34 cellular contexts compared by ENCODE assay signal in the genomic region with DNA sequence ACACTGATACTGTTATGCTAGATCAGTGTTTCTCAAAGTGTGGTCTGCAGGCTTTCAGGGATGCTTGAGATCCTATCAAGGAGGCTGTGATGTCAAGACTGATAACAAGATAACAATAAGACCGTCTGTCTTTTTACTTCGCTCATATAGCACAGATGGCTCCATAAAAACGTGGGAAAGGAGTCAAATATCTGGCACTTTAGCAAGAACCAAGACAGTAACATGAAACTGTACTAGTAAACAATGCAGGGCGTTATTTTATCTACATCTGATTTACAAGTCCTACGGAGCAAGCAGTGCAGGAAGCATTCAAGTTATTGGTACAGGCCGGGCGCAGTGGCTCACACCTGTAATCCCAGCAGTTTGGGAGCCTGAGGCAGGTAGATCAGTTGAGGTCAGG. TPM values are rescaled to one million over a fixed set of nuclear protein-coding genes. Genes with fewer than 3 reads are reported as not detected.
"Had no signal": no experiment of that assay in that cellular context is flagged by ENCODE, and none has a peak within 500 bp of the region (broad histone marks: within the 10 kb centered on the region; RNA-seq: fewer than 3 reads in every experiment).

No MANE protein-coding gene starts in this region.

- H3K4me1 ChIP-seq: adrenal gland, breast epithelium, Peyer's patch, SJSA1 had no signal

- H3K4me1 Mint-ChIP-seq: activated CD4-positive, alpha-beta T cell treated with anti-CD3 and anti-CD28 coated beads for 36 hours; activated CD4-positive, alpha-beta T cell treated with anti-CD3 and anti-CD28 coated beads, Interleukin-2, amount 10 ng/mL, durations not matched to agents 7 days and 5 days; activated naive CD4-positive, alpha-beta T cell treated with anti-CD3 and anti-CD28 coated beads, Interleukin-2, amount 50 U/mL, for 24 hours had no signal

- H3K9me3 ChIP-seq: adrenal gland, body of pancreas, Peyer's patch, SJSA1, SK-N-SH had no signal

- DNase-seq: activated CD4-positive, alpha-beta T cell treated with anti-CD3 and anti-CD28 coated beads for 36 hours; activated CD4-positive, alpha-beta T cell treated with anti-CD3 and anti-CD28 coated beads, Interleukin-2, amount 10 ng/mL, durations not matched to agents 7 days and 5 days; activated CD4-positive, alpha-beta T cell treated with anti-CD3 and anti-CD28 coated beads, Interleukin-2, amount 50 U/mL, for 48 hours; activated CD8-positive, alpha-beta T cell treated with anti-CD3 and anti-CD28 coated beads, Interleukin-2, amount 10 ng/mL, durations not matched to agents 7 days and 5 days; activated gamma-delta T cell; activated naive CD4-positive, alpha-beta T cell treated with Interleukin-2 at 50 U/mL for 16 hours; activated T-cell treated with anti-CD3 and anti-CD28 coated beads, Interleukin-2, amount 50 U/mL, for 24 hours; adrenal gland; body of pancreas; NCI-H1105; NCI-H1417 treated with DMSO at 0.1 percent for 48 hours; NCI-H187 treated with DMSO at 0.1 percent for 48 hours; NCI-H2081; NCI-H2227 treated with DMSO at 0.1 percent for 48 hours; NCI-H446; NCI-H524; NCI-H69; NK-92 treated with Interleukin-12 subunit alpha and Interleukin-12 subunit beta, amount 100 ng/mL, for 24 hours; PC-3; Peyer's patch; RPMI8226; SHP77 treated with DMSO at 0.1 percent for 48 hours; SK-N-SH had no signal

- H3K9ac ChIP-seq: SK-N-SH had no signal

- H3K36me3 Mint-ChIP-seq: activated naive CD4-positive, alpha-beta T cell treated with anti-CD3 and anti-CD28 coated beads, Interleukin-2, amount 50 U/mL, for 24 hours had no signal

- H3K27me3 ChIP-seq: adrenal gland, body of pancreas, breast epithelium, Peyer's patch, SJSA1 had no signal

- H3K27ac ChIP-seq: adrenal gland, body of pancreas, breast epithelium, Peyer's patch, SJSA1 had no signal

- ATAC-seq: activated CD4-positive, alpha-beta T cell treated with anti-CD3 and anti-CD28 coated beads for 36 hours; activated CD4-positive, CD25-positive, alpha-beta regulatory T cell treated with anti-CD3 and anti-CD28 coated beads, Interleukin-2, amount 50 U/mL, for 24 hours; activated CD8-positive, alpha-beta T cell treated with anti-CD3 and anti-CD28 coated beads, Interleukin-2, amount 10 ng/mL, durations not matched to agents 7 days and 5 days; body of pancreas; PC-3; WTC11 had no signal

- H3K4me3 ChIP-seq: adrenal gland, body of pancreas, breast epithelium, Peyer's patch, SJSA1 had no signal

- H3K9me3 Mint-ChIP-seq: activated CD4-positive, alpha-beta T cell treated with anti-CD3 and anti-CD28 coated beads, Interleukin-2, amount 10 ng/mL, durations not matched to agents 7 days and 5 days; activated naive CD4-positive, alpha-beta T cell treated with anti-CD3 and anti-CD28 coated beads, Interleukin-2, amount 50 U/mL, for 24 hours; activated T-helper 2 cell treated with anti-CD3 and anti-CD28 coated beads, Interferon-gamma antibody, Interleukin-2, Interleukin-4, amounts not matched to agents 10 μg/mL and 5 μg/mL and 100 μg/mL, durations not matched to agents 14 hours and 24 hours and 36 hours; T-helper 1 cell treated with Interleukin-12 subunit alpha and Interleukin-12 subunit beta and Interleukin-4 antibody, amounts not matched to agents 30 μg/mL and 1 μg/mL, for 36 hours; T-helper 2 cell treated with Interferon-gamma antibody and Interleukin-4, amounts not matched to agents 5 μg/mL and 100 μg/mL, for 36 hours had no signal

- H3K27ac Mint-ChIP-seq: activated CD4-positive, alpha-beta T cell treated with anti-CD3 and anti-CD28 coated beads for 36 hours; activated CD4-positive, alpha-beta T cell treated with anti-CD3 and anti-CD28 coated beads, Interleukin-2, amount 10 ng/mL, durations not matched to agents 7 days and 5 days; activated CD8-positive, alpha-beta T cell treated with anti-CD3 and anti-CD28 coated beads, Interleukin-2, amount 10 ng/mL, durations not matched to agents 7 days and 5 days; activated naive CD4-positive, alpha-beta T cell treated with anti-CD3 and anti-CD28 coated beads, Interleukin-2, amount 50 U/mL, for 24 hours; activated T-cell treated with anti-CD3 and anti-CD28 coated beads, Interleukin-2, amount 50 U/mL, for 24 hours; activated T-helper 2 cell treated with anti-CD3 and anti-CD28 coated beads, Interferon-gamma antibody, Interleukin-2, Interleukin-4, amounts not matched to agents 10 μg/mL and 5 μg/mL and 100 μg/mL, durations not matched to agents 14 hours and 24 hours and 36 hours; T-helper 1 cell treated with Interleukin-12 subunit alpha and Interleukin-12 subunit beta and Interleukin-4 antibody, amounts not matched to agents 30 μg/mL and 1 μg/mL, for 36 hours; T-helper 2 cell treated with Interferon-gamma antibody and Interleukin-4, amounts not matched to agents 5 μg/mL and 100 μg/mL, for 36 hours; WTC11 had no signal

- H3K4me2 ChIP-seq: SK-N-SH had no signal

- H3K4me3 Mint-ChIP-seq: activated CD4-positive, alpha-beta T cell treated with anti-CD3 and anti-CD28 coated beads for 36 hours; activated CD4-positive, alpha-beta T cell treated with anti-CD3 and anti-CD28 coated beads, Interleukin-2, amount 10 ng/mL, durations not matched to agents 7 days and 5 days; activated CD8-positive, alpha-beta T cell treated with anti-CD3 and anti-CD28 coated beads, Interleukin-2, amount 10 ng/mL, durations not matched to agents 7 days and 5 days; activated naive CD4-positive, alpha-beta T cell treated with anti-CD3 and anti-CD28 coated beads, Interleukin-2, amount 50 U/mL, for 24 hours; activated T-cell treated with anti-CD3 and anti-CD28 coated beads, Interleukin-2, amount 50 U/mL, for 24 hours; T-helper 1 cell treated with Interleukin-12 subunit alpha and Interleukin-12 subunit beta and Interleukin-4 antibody, amounts not matched to agents 30 μg/mL and 1 μg/mL, for 36 hours; T-helper 2 cell treated with Interferon-gamma antibody and Interleukin-4, amounts not matched to agents 5 μg/mL and 100 μg/mL, for 36 hours; WTC11 had no signal

- H3K36me3 ChIP-seq: adrenal gland, breast epithelium, Peyer's patch, SJSA1 had no signal

RNA-seq across cellular contexts. Expression of a gene that starts 3.6 kb away (rescaled TPM):
- total RNA-seq: activated CD4-positive, alpha-beta T cell treated with anti-CD3 and anti-CD28 coated beads for 36 hours; activated CD4-positive, alpha-beta T cell treated with anti-CD3 and anti-CD28 coated beads, Interleukin-2, amount 10 ng/mL, durations not matched to agents 7 days and 5 days; activated CD8-positive, alpha-beta T cell treated with anti-CD3 and anti-CD28 coated beads, Interleukin-2, amount 10 ng/mL, durations not matched to agents 7 days and 5 days; activated T-helper 2 cell treated with anti-CD3 and anti-CD28 coated beads, Interferon-gamma antibody, Interleukin-2, Interleukin-4, amounts not matched to agents 10 μg/mL and 5 μg/mL and 100 μg/mL, durations not matched to agents 14 hours and 24 hours and 36 hours; body of pancreas; breast epithelium; cardiac septum; MCF 10A; SJSA1; WTC11 had no signal
- polyA plus RNA-seq: SK-N-SH had no signal

RNA-seq across cellular contexts. Expression of a gene that starts 14.0 kb away (rescaled TPM):
- total RNA-seq: activated CD4-positive, alpha-beta T cell treated with anti-CD3 and anti-CD28 coated beads for 36 hours; activated CD4-positive, alpha-beta T cell treated with anti-CD3 and anti-CD28 coated beads, Interleukin-2, amount 10 ng/mL, durations not matched to agents 7 days and 5 days; activated CD8-positive, alpha-beta T cell treated with anti-CD3 and anti-CD28 coated beads, Interleukin-2, amount 10 ng/mL, durations not matched to agents 7 days and 5 days; activated T-helper 2 cell treated with anti-CD3 and anti-CD28 coated beads, Interferon-gamma antibody, Interleukin-2, Interleukin-4, amounts not matched to agents 10 μg/mL and 5 μg/mL and 100 μg/mL, durations not matched to agents 14 hours and 24 hours and 36 hours; adrenal gland; astrocyte; body of pancreas; breast epithelium; cardiac septum; MCF 10A; PC-3; Peyer's patch; SJSA1; WTC11 had no signal
- polyA plus RNA-seq: adrenal gland, SK-N-SH had no signal

RNA-seq across cellular contexts. Expression of a gene that starts 27.5 kb away (rescaled TPM):
- total RNA-seq: activated CD4-positive, alpha-beta T cell treated with anti-CD3 and anti-CD28 coated beads for 36 hours; activated CD4-positive, alpha-beta T cell treated with anti-CD3 and anti-CD28 coated beads, Interleukin-2, amount 10 ng/mL, durations not matched to agents 7 days and 5 days; activated CD8-positive, alpha-beta T cell treated with anti-CD3 and anti-CD28 coated beads, Interleukin-2, amount 10 ng/mL, durations not matched to agents 7 days and 5 days; activated T-helper 2 cell treated with anti-CD3 and anti-CD28 coated beads, Interferon-gamma antibody, Interleukin-2, Interleukin-4, amounts not matched to agents 10 μg/mL and 5 μg/mL and 100 μg/mL, durations not matched to agents 14 hours and 24 hours and 36 hours; adrenal gland; astrocyte; body of pancreas; breast epithelium; cardiac septum; MCF 10A; PC-3; Peyer's patch; SJSA1; WTC11 had no signal
- polyA plus RNA-seq: adrenal gland, SK-N-SH had no signal

RNA-seq across cellular contexts. Expression of a gene that starts 33.1 kb away (rescaled TPM):
- total RNA-seq: activated CD4-positive, alpha-beta T cell treated with anti-CD3 and anti-CD28 coated beads for 36 hours; activated CD4-positive, alpha-beta T cell treated with anti-CD3 and anti-CD28 coated beads, Interleukin-2, amount 10 ng/mL, durations not matched to agents 7 days and 5 days; activated CD8-positive, alpha-beta T cell treated with anti-CD3 and anti-CD28 coated beads, Interleukin-2, amount 10 ng/mL, durations not matched to agents 7 days and 5 days; activated T-helper 2 cell treated with anti-CD3 and anti-CD28 coated beads, Interferon-gamma antibody, Interleukin-2, Interleukin-4, amounts not matched to agents 10 μg/mL and 5 μg/mL and 100 μg/mL, durations not matched to agents 14 hours and 24 hours and 36 hours; body of pancreas; breast epithelium; cardiac septum; PC-3; Peyer's patch; SJSA1; WTC11 had no signal
- polyA plus RNA-seq: SK-N-SH had no signal

RNA-seq across cellular contexts. Expression of a gene that starts 43.0 kb away (rescaled TPM):
- total RNA-seq: activated CD4-positive, alpha-beta T cell treated with anti-CD3 and anti-CD28 coated beads for 36 hours; activated CD4-positive, alpha-beta T cell treated with anti-CD3 and anti-CD28 coated beads, Interleukin-2, amount 10 ng/mL, durations not matched to agents 7 days and 5 days; activated CD8-positive, alpha-beta T cell treated with anti-CD3 and anti-CD28 coated beads, Interleukin-2, amount 10 ng/mL, durations not matched to agents 7 days and 5 days; activated T-helper 2 cell treated with anti-CD3 and anti-CD28 coated beads, Interferon-gamma antibody, Interleukin-2, Interleukin-4, amounts not matched to agents 10 μg/mL and 5 μg/mL and 100 μg/mL, durations not matched to agents 14 hours and 24 hours and 36 hours; adrenal gland; body of pancreas; breast epithelium; cardiac septum; PC-3; Peyer's patch; SJSA1; WTC11 had no signal
- polyA plus RNA-seq: SK-N-SH had no signal
